In the genomic region with DNA sequence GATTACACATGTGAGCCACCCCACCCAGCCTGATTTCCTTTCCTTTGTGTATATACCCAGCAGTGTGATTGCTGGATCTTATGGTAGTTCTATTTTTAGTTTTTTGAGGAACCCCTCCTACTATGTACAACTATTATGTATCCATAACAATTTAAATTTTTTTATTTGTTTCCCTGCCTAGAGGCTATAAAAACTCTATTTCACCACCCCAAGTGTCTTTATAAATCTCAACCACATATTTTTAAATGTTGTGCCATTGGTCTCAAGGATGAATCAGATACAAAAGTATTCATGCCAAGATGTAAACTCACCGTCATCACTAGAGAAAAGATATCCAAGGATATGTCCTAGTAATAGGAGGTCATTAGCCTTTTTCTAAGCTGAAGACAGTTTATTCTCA, we compare ENCODE assay signal across 16 cellular contexts. TPM values are rescaled to one million over a fixed set of nuclear protein-coding genes. Genes with fewer than 3 reads are reported as not detected.
DNase-seq lines count a peak whose midpoint lies in the region; ATAC-seq and TF ChIP-seq lines count a peak whose summit lies in the region.
"Had no signal": no experiment of that assay in that cellular context is flagged by ENCODE, and none has a peak within 500 bp of the region (broad histone marks: within the 10 kb centered on the region; RNA-seq: fewer than 3 reads in every experiment).

No MANE protein-coding gene starts in this region.

- H3K27ac ChIP-seq in stomach: peak overlapping the region in 3 of 5 donors; percentile 16 to 54 (median 44)
- H3K27ac ChIP-seq: parathyroid adenoma had no signal

- peak; percentile 81 for DNase-seq in ELR (ENCODE audit: low read depth)
- peak; percentile 55 for DNase-seq in amniotic stem cell (lab: John Stamatoyannopoulos, UW)
- peak; percentile 88 for DNase-seq in fibroblast of the aortic adventitia (ENCODE audit: low read depth)
- no peak for DNase-seq in stomach
- no peak for DNase-seq in stimulated activated naive CD8-positive, alpha-beta T cell treated with anti-CD3 and anti-CD28 coated beads, Interleukin-15, amount 100 ng/mL, for 72 hours
- DNase-seq in DMS153 treated with DMSO at 0.1 percent for 48 hours (lab: John Stamatoyannopoulos, UW; ENCODE audit: unreplicated experiment): no peak
- DNase-seq in activated naive CD4-positive, alpha-beta T cell treated with anti-CD3 and anti-CD28 coated beads, Interleukin-2, amount 50 U/mL, for 16 hours: no peak
- DNase-seq in globus pallidus (ENCODE audit: low spot score): no peak
- DNase-seq: activated CD4-positive, alpha-beta T cell treated with anti-CD3 and anti-CD28 coated beads for 48 hours; activated T-cell treated with anti-CD3 and anti-CD28 coated beads, Interleukin-2, amount 50 U/mL, for 72 hours; anterior cingulate cortex; NCI-H1092; NCI-H446 treated with DMSO at 0.1 percent for 48 hours; Peyer's patch; T-helper 2 cell had no signal

- TF ChIP-seq EP300 in stomach (IDR thresholded peaks at IDR 0.05): no peak

- intact Hi-C loops in stomach (cut with DNase I; ENCODE audit: low total_unique reads): loop anchor here (10.0 kb wide), 1 partner anchor 139 kb away; no protein-coding TSS in a partner anchor

- 59 to 80% (median 68%) methylated on average over 1 of the region's 1 CpG for WGBS in stomach, 5 donors

- H3K27me3 Mint-ChIP-seq in stimulated activated naive CD8-positive, alpha-beta T cell treated with anti-CD3 and anti-CD28 coated beads, Interleukin-15, amount 100 ng/mL, for 72 hours: peaks cover 9% of the 10 kb centered on the region

- H3K36me3 ChIP-seq in stomach: peaks cover 19 to 99% (median 76%) of the 10 kb centered on the region in 4 donors

- H3K4me1 ChIP-seq in stomach: no peaks in the 10 kb centered on the region
- H3K4me1 ChIP-seq: parathyroid adenoma, Peyer's patch had no signal

- H3K27me3 ChIP-seq in stomach: no peaks in the 10 kb centered on the region
- H3K27me3 ChIP-seq: Peyer's patch had no signal

- no peak for ATAC-seq in stimulated activated naive CD8-positive, alpha-beta T cell treated with anti-CD3 and anti-CD28 coated beads, Interleukin-15, amount 100 ng/mL, for 72 hours
- ATAC-seq: activated T-cell treated with anti-CD3 and anti-CD28 coated beads, Interleukin-2, amount 50 U/mL, for 72 hours had no signal

- no peak overlapping the region for H3K4me3 Mint-ChIP-seq in stimulated activated naive CD8-positive, alpha-beta T cell treated with anti-CD3 and anti-CD28 coated beads, Interleukin-15, amount 100 ng/mL, for 72 hours
- H3K4me3 Mint-ChIP-seq: activated T-cell treated with anti-CD3 and anti-CD28 coated beads, Interleukin-2, amount 50 U/mL, for 72 hours had no signal

- no peak for TF ChIP-seq POLR2A in stomach (IDR thresholded peaks at IDR 0.05)

- no peaks in the 10 kb centered on the region for H3K4me1 Mint-ChIP-seq in stimulated activated naive CD8-positive, alpha-beta T cell treated with anti-CD3 and anti-CD28 coated beads, Interleukin-15, amount 100 ng/mL, for 72 hours

- no peak for TF ChIP-seq CTCF in fibroblast of the aortic adventitia (IDR thresholded peaks at IDR 0.05; ENCODE audit: insufficient read depth, low read length)
- no peak for TF ChIP-seq CTCF in stomach (IDR thresholded peaks at IDR 0.05)

- H3K9me3 Mint-ChIP-seq in stimulated activated naive CD8-positive, alpha-beta T cell treated with anti-CD3 and anti-CD28 coated beads, Interleukin-15, amount 100 ng/mL, for 72 hours: no peaks in the 10 kb centered on the region
- H3K9me3 Mint-ChIP-seq: activated T-cell treated with anti-CD3 and anti-CD28 coated beads, Interleukin-2, amount 50 U/mL, for 72 hours had no signal

- H3K4me3 ChIP-seq in fibroblast of the aortic adventitia (ENCODE audit: low read depth, low read length): no peak overlapping the region
- H3K4me3 ChIP-seq in stomach: no peak overlapping the region
- H3K4me3 ChIP-seq: Peyer's patch had no signal

- peak overlapping the region in 1 of 2 donors; percentile 50 for H3K27ac Mint-ChIP-seq in stimulated activated naive CD8-positive, alpha-beta T cell treated with anti-CD3 and anti-CD28 coated beads, Interleukin-15, amount 100 ng/mL, for 72 hours
- H3K27ac Mint-ChIP-seq: activated T-cell treated with anti-CD3 and anti-CD28 coated beads, Interleukin-2, amount 50 U/mL, for 72 hours had no signal

- no peaks in the 10 kb centered on the region for H3K9me3 ChIP-seq in stomach
- H3K9me3 ChIP-seq: Peyer's patch had no signal

RNA-seq across cellular contexts. Expression of a gene that starts 29.2 kb away (rescaled TPM):
- total RNA-seq in fibroblast of the aortic adventitia (ENCODE audit: low replicate concordance) (4,453 and 32,213 TPM in 2 replicates), stomach (1,000 to 10,000 TPM in 2 of 5 donors, 100 to 1,000 TPM in 2, 10 to 100 TPM in 1; 30.9 to 3,975 (median 234) TPM)
- 10 to 100 TPM; 32.2 to 51.6 (median 48.3) TPM for polyA plus RNA-seq in stomach

Comparison
In these comparisons a context has a peak if more than half of its experiments do, and no peak if none do; other contexts are left out.
1. DNase-seq: peak in ELR (single experiment), amniotic stem cell (single experiment) and fibroblast of the aortic adventitia (single experiment); none in stomach (single experiment), stimulated activated naive CD8-positive, alpha-beta T cell treated with anti-CD3 and anti-CD28 coated beads, Interleukin-15, amount 100 ng/mL, for 72 hours (0 of 2), DMS153 treated with DMSO at 0.1 percent for 48 hours (single experiment), activated naive CD4-positive, alpha-beta T cell treated with anti-CD3 and anti-CD28 coated beads, Interleukin-2, amount 50 U/mL, for 16 hours (single experiment) and globus pallidus (single experiment).